In the genomic region with DNA sequence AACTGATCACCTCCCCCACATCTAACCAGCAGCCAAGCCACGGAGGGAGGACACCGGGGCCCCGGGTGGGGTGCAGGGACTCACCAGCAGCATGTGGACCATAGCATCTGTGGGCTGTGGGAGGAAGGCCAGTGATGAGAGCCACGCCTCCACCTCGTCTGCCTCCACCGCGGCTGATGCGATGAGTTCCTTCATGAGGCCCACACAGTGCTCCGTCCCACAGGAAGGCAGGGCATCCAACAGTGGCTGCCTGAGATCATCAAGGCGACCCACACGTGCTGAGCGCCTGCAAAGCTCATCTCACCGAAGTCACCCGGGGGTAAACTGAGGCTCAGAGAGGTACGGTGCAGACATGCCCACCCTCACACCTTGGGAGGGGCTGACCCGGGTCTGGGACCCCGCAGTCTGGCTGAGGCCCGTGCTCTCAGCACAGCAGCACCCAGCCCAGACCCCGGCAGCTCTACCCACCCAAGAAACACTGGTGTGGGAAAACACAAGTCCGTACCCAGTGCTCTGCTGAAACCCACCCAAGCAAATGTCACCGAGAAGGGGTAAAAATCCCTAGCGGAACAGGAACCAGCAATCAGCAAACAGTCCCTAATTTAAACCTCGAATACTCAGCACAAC, we compare ENCODE assay signal across 1 cellular context.
TF ChIP-seq lines count a peak whose summit lies in the region.

No MANE protein-coding gene starts in this region.

TF ChIP-seq in IMR-90, 13 proteins besides CTCF, POLR2A, EP300 and RAD21:
- TF ChIP-seq CHD1 (IDR thresholded peaks at IDR 0.05; ENCODE audit: low read depth, low read length) (no peak), FOS (IDR thresholded peaks at IDR 0.05; ENCODE audit: low read depth, low read length) (no peak), NFE2L2 (IDR thresholded peaks at IDR 0.05; ENCODE audit: low read depth, low read length) (no peak), MAZ (IDR thresholded peaks at IDR 0.05; ENCODE audit: borderline replicate concordance, low read depth, low read length) (no peak), BHLHE40 (IDR thresholded peaks at IDR 0.05; ENCODE audit: low read depth, low read length) (no peak), RCOR1 (IDR thresholded peaks at IDR 0.05; ENCODE audit: insufficient replicate concordance, low read length) (no peak), MAFK (IDR thresholded peaks at IDR 0.05; ENCODE audit: low read depth, low read length) (no peak), SMC3 (IDR thresholded peaks at IDR 0.05; ENCODE audit: low read depth, low read length) (no peak), CEBPB (IDR thresholded peaks at IDR 0.05; ENCODE audit: low read depth, low read length) (no peak), RFX5 (IDR thresholded peaks at IDR 0.05; ENCODE audit: low read depth, low read length) (no peak), MXI1 (IDR thresholded peaks at IDR 0.05; ENCODE audit: borderline replicate concordance, low read depth, low read length) (no peak)
- TF ChIP-seq, protein P1, sequence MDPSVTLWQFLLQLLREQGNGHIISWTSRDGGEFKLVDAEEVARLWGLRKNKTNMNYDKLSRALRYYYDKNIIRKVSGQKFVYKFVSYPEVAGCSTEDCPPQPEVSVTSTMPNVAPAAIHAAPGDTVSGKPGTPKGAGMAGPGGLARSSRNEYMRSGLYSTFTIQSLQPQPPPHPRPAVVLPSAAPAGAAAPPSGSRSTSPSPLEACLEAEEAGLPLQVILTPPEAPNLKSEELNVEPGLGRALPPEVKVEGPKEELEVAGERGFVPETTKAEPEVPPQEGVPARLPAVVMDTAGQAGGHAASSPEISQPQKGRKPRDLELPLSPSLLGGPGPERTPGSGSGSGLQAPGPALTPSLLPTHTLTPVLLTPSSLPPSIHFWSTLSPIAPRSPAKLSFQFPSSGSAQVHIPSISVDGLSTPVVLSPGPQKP (IDR thresholded peaks at IDR 0.05; ENCODE audit: borderline replicate concordance, low read depth, low read length), result no peak
- TF ChIP-seq, protein P2, sequence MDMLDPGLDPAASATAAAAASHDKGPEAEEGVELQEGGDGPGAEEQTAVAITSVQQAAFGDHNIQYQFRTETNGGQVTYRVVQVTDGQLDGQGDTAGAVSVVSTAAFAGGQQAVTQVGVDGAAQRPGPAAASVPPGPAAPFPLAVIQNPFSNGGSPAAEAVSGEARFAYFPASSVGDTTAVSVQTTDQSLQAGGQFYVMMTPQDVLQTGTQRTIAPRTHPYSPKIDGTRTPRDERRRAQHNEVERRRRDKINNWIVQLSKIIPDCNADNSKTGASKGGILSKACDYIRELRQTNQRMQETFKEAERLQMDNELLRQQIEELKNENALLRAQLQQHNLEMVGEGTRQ (IDR thresholded peaks at IDR 0.05; ENCODE audit: low read depth, low read length), result no peak
